Comparison of ENCODE assay signal across 8 cellular contexts in the genomic region with DNA sequence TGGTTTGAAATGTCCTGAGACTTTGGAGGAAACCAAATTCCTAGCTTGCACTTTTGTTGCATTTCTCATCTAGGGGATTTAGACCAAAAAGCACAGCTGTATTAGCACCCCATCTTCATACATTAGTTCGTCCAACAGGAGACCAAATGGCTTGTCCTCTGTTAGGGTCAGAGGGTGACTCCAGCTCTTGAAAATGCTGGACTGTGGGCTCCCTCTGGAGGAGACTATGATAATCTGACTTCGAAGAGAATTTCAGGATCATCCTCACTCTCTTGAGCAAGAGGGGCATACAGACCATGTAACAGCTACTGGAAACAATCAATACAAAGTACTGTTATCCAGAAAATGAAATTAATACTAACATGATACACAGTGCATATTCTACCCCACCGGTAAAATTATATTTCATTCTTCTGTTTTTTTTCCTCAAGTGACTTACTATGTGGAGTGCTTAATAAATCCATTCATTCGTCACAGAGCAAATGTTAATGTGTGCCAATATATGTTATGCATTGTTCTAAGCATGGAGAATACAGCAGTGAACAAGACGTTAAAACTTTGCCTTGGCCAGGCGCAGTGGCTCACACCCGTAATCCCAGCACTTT.
DNase-seq lines count a peak whose midpoint lies in the region; ATAC-seq and FAIRE-seq lines count a peak whose summit lies in the region.

No MANE protein-coding gene starts in this region.

- ATAC-seq in activated CD4-positive, alpha-beta T cell treated with anti-CD3 and anti-CD28 coated beads for 36 hours, result peak; percentile 70
- no peak for ATAC-seq in GM21447 (IDR thresholded peaks at IDR 0.05; ENCODE audit: unreplicated experiment)

- H3K9me3 Mint-ChIP-seq in activated CD4-positive, alpha-beta T cell treated with anti-CD3 and anti-CD28 coated beads for 36 hours (ENCODE audit: low read depth), result peaks cover 6% of the 10 kb centered on the region

- H3K36me3 Mint-ChIP-seq in activated CD4-positive, alpha-beta T cell treated with anti-CD3 and anti-CD28 coated beads for 36 hours (ENCODE audit: low read depth), result no peaks in the 10 kb centered on the region

- peak; percentile 84 for DNase-seq in Ammon's horn (ENCODE audit: low spot score)
- peak; percentile 35 for DNase-seq in GM19239 (ENCODE audit: insufficient read length, low spot score)
- DNase-seq in NCI-H2196 treated with DMSO at 0.1 percent for 48 hours (lab: John Stamatoyannopoulos, UW; ENCODE audit: unreplicated experiment), result peak; percentile 72
- DNase-seq in activated CD4-positive, alpha-beta T cell treated with anti-CD3 and anti-CD28 coated beads for 36 hours, result peak; percentile 57
- peak; percentile 68 for DNase-seq in epidermal melanocyte (ENCODE audit: insufficient read length, low spot score)
- DNase-seq in midbrain (lab: John Stamatoyannopoulos, UW), result peak; percentile 75
- peak; percentile 63 for DNase-seq in stromal cell of bone marrow (ENCODE audit: low read depth)

- H3K4me3 Mint-ChIP-seq in activated CD4-positive, alpha-beta T cell treated with anti-CD3 and anti-CD28 coated beads for 36 hours, result no peak overlapping the region

- intact Hi-C loops in activated CD4-positive, alpha-beta T cell treated with anti-CD3 and anti-CD28 coated beads for 36 hours (cut with DNase I, micrococcal nuclease), result loop anchor here (1.0 to 5.0 kb wide), 5 partner anchors 67 to 263 kb away; no protein-coding TSS in a partner anchor

- no peaks in the 10 kb centered on the region for H3K27me3 Mint-ChIP-seq in activated CD4-positive, alpha-beta T cell treated with anti-CD3 and anti-CD28 coated beads for 36 hours

- no peak overlapping the region for H3K27ac Mint-ChIP-seq in activated CD4-positive, alpha-beta T cell treated with anti-CD3 and anti-CD28 coated beads for 36 hours

- FAIRE-seq in GM19239 (lab: Jason Lieb, UNC), result peak; percentile 92

- peaks cover 4% of the 10 kb centered on the region for H3K4me1 Mint-ChIP-seq in activated CD4-positive, alpha-beta T cell treated with anti-CD3 and anti-CD28 coated beads for 36 hours

- POLR2A ChIA-PET in activated CD4-positive, alpha-beta T cell treated with anti-CD3 and anti-CD28 coated beads for 36 hours (lab: Charles Lee), result no interaction called here

- CTCF ChIA-PET in activated CD4-positive, alpha-beta T cell treated with anti-CD3 and anti-CD28 coated beads for 36 hours (lab: Charles Lee), result interaction anchor here (0.6 to 2.4 kb wide), 18 partner anchors 10 to 232 kb away, joined by 3 to 13 read pairs (median 4); no protein-coding TSS in a partner anchor
